Comparison of ENCODE assay signal across 23 cellular contexts in the genomic region with DNA sequence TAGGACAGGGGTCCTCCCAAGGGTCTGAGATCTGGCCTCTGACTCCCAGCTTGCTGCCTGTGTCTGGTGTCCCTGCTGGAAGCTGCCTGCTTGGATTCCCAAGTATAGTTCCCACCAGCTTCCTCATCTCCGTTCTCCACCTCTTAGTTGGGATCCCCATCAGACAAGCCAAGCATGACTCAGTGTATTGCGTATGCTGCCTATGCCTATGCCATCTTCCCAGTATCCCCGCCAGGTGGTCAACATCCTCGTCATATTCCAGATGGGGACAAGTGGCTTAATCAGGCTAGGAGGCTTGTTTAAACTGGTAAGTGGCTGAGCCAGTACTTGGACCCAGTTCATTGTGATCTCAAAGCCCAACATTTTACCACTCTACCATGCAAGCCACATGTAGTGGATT.
DNase-seq lines count a peak whose midpoint lies in the region; ATAC-seq, FAIRE-seq and TF ChIP-seq lines count a peak whose summit lies in the region.
"Had no signal": no experiment of that assay in that cellular context is flagged by ENCODE, and none has a peak within 500 bp of the region (broad histone marks: within the 10 kb centered on the region; RNA-seq: fewer than 3 reads in every experiment).

No MANE protein-coding gene starts in this region.

- no peaks in the 10 kb centered on the region for H3K9me3 Mint-ChIP-seq in activated CD8-positive, alpha-beta memory T cell treated with anti-CD3 and anti-CD28 coated beads, Interleukin-2, amount 10 ng/mL, durations not matched to agents 7 days and 5 days (ENCODE audit: low read depth)

- no peak overlapping the region for H3K4me3 ChIP-seq in kidney (ENCODE audit: low read length in 2 of 2)
- no peak overlapping the region for H3K4me3 ChIP-seq in foreskin fibroblast (ENCODE audit: low read depth in 1 of 2, low read length in 2 of 2)
- H3K4me3 ChIP-seq in right atrium auricular region: no peak overlapping the region
- H3K4me3 ChIP-seq: GM12878, PC-9 had no signal

- no peaks in the 10 kb centered on the region for H3K36me3 Mint-ChIP-seq in activated CD8-positive, alpha-beta memory T cell treated with anti-CD3 and anti-CD28 coated beads, Interleukin-2, amount 10 ng/mL, durations not matched to agents 7 days and 5 days

- no peaks in the 10 kb centered on the region for H3K9me3 ChIP-seq in kidney (ENCODE audit: control insufficient read depth in 1 of 2, low read length in 2 of 2)
- H3K9me3 ChIP-seq in right atrium auricular region: no peaks in the 10 kb centered on the region
- H3K9me3 ChIP-seq: BE2C, SK-N-SH had no signal

- TF ChIP-seq CTCF in kidney (IDR thresholded peaks at IDR 0.05; ENCODE audit: borderline replicate concordance, extremely low read depth, insufficient read depth) (no peak), foreskin fibroblast (IDR thresholded peaks at IDR 0.05; ENCODE audit: low read depth, low read length) (no peak), right atrium auricular region (IDR thresholded peaks at IDR 0.05) (no peak)

- no peaks in the 10 kb centered on the region for H3K27me3 Mint-ChIP-seq in activated CD8-positive, alpha-beta memory T cell treated with anti-CD3 and anti-CD28 coated beads, Interleukin-2, amount 10 ng/mL, durations not matched to agents 7 days and 5 days

- no peak overlapping the region for H3K27ac ChIP-seq in kidney (ENCODE audit: low read depth in 2 of 2, low read length in 2 of 2)
- H3K27ac ChIP-seq in right atrium auricular region: no peak overlapping the region
- H3K27ac ChIP-seq: PC-9 had no signal

- H3K4me1 ChIP-seq in kidney (ENCODE audit: control insufficient read depth in 1 of 2, insufficient read depth in 1 of 2, low read depth in 1 of 2, low read length in 2 of 2): no peaks in the 10 kb centered on the region
- no peaks in the 10 kb centered on the region for H3K4me1 ChIP-seq in right atrium auricular region

- no peaks in the 10 kb centered on the region for H3K4me1 Mint-ChIP-seq in activated CD8-positive, alpha-beta memory T cell treated with anti-CD3 and anti-CD28 coated beads, Interleukin-2, amount 10 ng/mL, durations not matched to agents 7 days and 5 days

- intact Hi-C loops in kidney (cut with DNase I): no loop called here

- no peak for FAIRE-seq in kidney (lab: Jason Lieb, UNC)
- FAIRE-seq: D721Med, GM12878 had no signal

- no peaks in the 10 kb centered on the region for H3K36me3 ChIP-seq in kidney (ENCODE audit: control insufficient read depth in 1 of 2, insufficient read depth in 2 of 2, low read length in 2 of 2)
- H3K36me3 ChIP-seq in right atrium auricular region: no peaks in the 10 kb centered on the region
- H3K36me3 ChIP-seq: BE2C had no signal

- DNase-seq in DMS 273 (lab: John Stamatoyannopoulos, UW; ENCODE audit: unreplicated experiment) (peak; percentile 91), Daoy (ENCODE audit: low read depth) (peak; percentile 19), NCI-H510A (lab: John Stamatoyannopoulos, UW) (peak; percentile 100), kidney (peak; percentile 7), foreskin fibroblast (no peak), right atrium auricular region (ENCODE audit: low spot score) (no peak)
- no peak for DNase-seq in activated CD8-positive, alpha-beta memory T cell treated with anti-CD3 and anti-CD28 coated beads, Interleukin-2, amount 10 ng/mL, durations not matched to agents 7 days and 5 days
- DNase-seq: BE2C, DMS79, H7, HFFc6, KBM-7, NCI-H1092 treated with DMSO at 0.1 percent for 48 hours, NCI-H146, NCI-H2107, NCI-H2227 treated with DMSO at 0.1 percent for 48 hours, NCI-H69, PC-9, RPMI8226, SIG-M5, SK-N-SH had no signal

- no peak for ATAC-seq in activated CD8-positive, alpha-beta memory T cell treated with anti-CD3 and anti-CD28 coated beads, Interleukin-2, amount 10 ng/mL, durations not matched to agents 7 days and 5 days
- ATAC-seq: GM12878 had no signal

- no peaks in the 10 kb centered on the region for H3K27me3 ChIP-seq in right atrium auricular region
- H3K27me3 ChIP-seq: BE2C had no signal

- H3K27ac Mint-ChIP-seq in activated CD8-positive, alpha-beta memory T cell treated with anti-CD3 and anti-CD28 coated beads, Interleukin-2, amount 10 ng/mL, durations not matched to agents 7 days and 5 days: no peak overlapping the region
- H3K27ac Mint-ChIP-seq: HFFc6 had no signal

- no peak overlapping the region for H3K4me3 Mint-ChIP-seq in activated CD8-positive, alpha-beta memory T cell treated with anti-CD3 and anti-CD28 coated beads, Interleukin-2, amount 10 ng/mL, durations not matched to agents 7 days and 5 days
- H3K4me3 Mint-ChIP-seq: HFFc6 had no signal

- H3K9ac ChIP-seq in kidney (ENCODE audit: low read length in 2 of 2): no peak overlapping the region
- H3K9ac ChIP-seq: SK-N-SH had no signal

- CTCF ChIA-PET in activated CD8-positive, alpha-beta memory T cell treated with anti-CD3 and anti-CD28 coated beads, Interleukin-2, amount 10 ng/mL, durations not matched to agents 7 days and 5 days (lab: Charles Lee): no interaction called here

Comparison
In these comparisons a context has a peak if more than half of its experiments do, and no peak if none do; other contexts are left out.
1. DNase-seq: peak in DMS 273 (single experiment), Daoy (single experiment), NCI-H510A (single experiment) and kidney (single experiment); none in foreskin fibroblast (0 of 2), right atrium auricular region (single experiment) and activated CD8-positive, alpha-beta memory T cell treated with anti-CD3 and anti-CD28 coated beads, Interleukin-2, amount 10 ng/mL, durations not matched to agents 7 days and 5 days (single experiment).